18 cellular contexts compared by ENCODE assay signal in genomic region chr1:53482441-53483153, GRCh38. TPM values are rescaled to one million over a fixed set of nuclear protein-coding genes. Genes with fewer than 3 reads are reported as not detected.
"Had no signal": no experiment of that assay in that cellular context is flagged by ENCODE, and none has a peak within 500 bp of the region (broad histone marks: within the 10 kb centered on the region; RNA-seq: fewer than 3 reads in every experiment).

No MANE protein-coding gene starts in this region.

- H3K36me3 ChIP-seq: cardiac muscle cell, esophagus muscularis mucosa, right lobe of liver, suprapubic skin had no signal

- H3K27ac ChIP-seq: cardiac muscle cell, esophagus muscularis mucosa, right lobe of liver, suprapubic skin had no signal

- H3K4me3 ChIP-seq: cardiac muscle cell, esophagus muscularis mucosa, right lobe of liver, smooth muscle cell, suprapubic skin had no signal

- H3K9me3 ChIP-seq: esophagus muscularis mucosa, right lobe of liver, suprapubic skin had no signal

- H3K27me3 ChIP-seq: right lobe of liver had no signal

- DNase-seq: activated CD4-positive, alpha-beta memory T cell treated with anti-CD3 and anti-CD28 coated beads, Interleukin-2, amount 10 ng/mL, durations not matched to agents 7 days and 5 days; activated CD4-positive, alpha-beta T cell treated with anti-CD3 and anti-CD28 coated beads for 36 hours; activated effector memory CD4-positive, alpha-beta T cell treated with Interleukin-2 at 50 U/mL for 16 hours; activated naive CD4-positive, alpha-beta T cell treated with anti-CD3 and anti-CD28 coated beads, Interleukin-2, amount 50 U/mL, for 16 hours; activated T-cell treated with anti-CD3 and anti-CD28 coated beads, Interleukin-2, amount 50 U/mL, for 24 hours; hippocampal formation; left ventricle myocardium superior; mesenchymal stem cell; natural killer cell; occipital lobe; right lobe of liver; stimulated activated naive CD8-positive, alpha-beta T cell treated with anti-CD3 and anti-CD28 coated beads, Interleukin-15, Interleukin-2, amounts not matched to agents 100 U/mL and 50 U/mL, for 24 hours; trophoblast cell had no signal

- H3K4me2 ChIP-seq: smooth muscle cell had no signal

- ATAC-seq: activated CD4-positive, alpha-beta T cell treated with anti-CD3 and anti-CD28 coated beads for 36 hours; left ventricle myocardium superior; natural killer cell; right lobe of liver; stimulated activated naive CD8-positive, alpha-beta T cell treated with anti-CD3 and anti-CD28 coated beads, Interleukin-15, Interleukin-2, amounts not matched to agents 100 U/mL and 50 U/mL, for 24 hours had no signal

- H3K4me1 ChIP-seq: right lobe of liver, suprapubic skin had no signal

RNA-seq across cellular contexts. Expression of gene DMRTB1, which starts 23.4 kb away (rescaled TPM):
- polyA plus RNA-seq: adipose tissue, cardiac muscle cell, smooth muscle cell had no signal
